8 cellular contexts compared by ENCODE assay signal in genomic region chr4:94758700-94759399, GRCh38. TPM values are rescaled to one million over a fixed set of nuclear protein-coding genes. Genes with fewer than 3 reads are reported as not detected.
DNase-seq lines count a peak whose midpoint lies in the region; ATAC-seq and TF ChIP-seq lines count a peak whose summit lies in the region.

No MANE protein-coding gene starts in this region.

- no peak overlapping the region for H3K27ac Mint-ChIP-seq in T-helper 17 cell

- H3K4me1 Mint-ChIP-seq in T-helper 17 cell = peaks cover 9% of the 10 kb centered on the region

- H3K27me3 ChIP-seq in heart right ventricle (peaks cover 0 to 82% (median 59%) of the 10 kb centered on the region in 7 donors), rectal smooth muscle tissue (ENCODE audit: control insufficient read depth, insufficient read depth, low read length) (peaks cover 8% of the 10 kb centered on the region)

- H3K27ac ChIP-seq in heart right ventricle (no peak overlapping the region), rectal smooth muscle tissue (ENCODE audit: low read depth, low read length) (no peak overlapping the region)

- ATAC-seq in T-helper 17 cell = no peak
- peak in 5 of 8 donors; percentile 14 to 45 (median 24) for ATAC-seq in heart right ventricle
- no peak for ATAC-seq in GM18520 (IDR thresholded peaks at IDR 0.05; ENCODE audit: unreplicated experiment)
- ATAC-seq in GM19023 (IDR thresholded peaks at IDR 0.05; ENCODE audit: unreplicated experiment) = no peak

- no peak for TF ChIP-seq CTCF in heart right ventricle (IDR thresholded peaks at IDR 0.05)

- no peaks in the 10 kb centered on the region for H3K9me3 ChIP-seq in ES-I3 (ENCODE audit: control insufficient read depth, insufficient read depth, low read length)
- no peaks in the 10 kb centered on the region for H3K9me3 ChIP-seq in T-helper 17 cell (ENCODE audit: control insufficient read depth, low read length, poor library complexity, severe bottlenecking)
- no peaks in the 10 kb centered on the region for H3K9me3 ChIP-seq in heart right ventricle

- H3K36me3 ChIP-seq in ES-I3 (ENCODE audit: insufficient read depth, low read length) (no peaks in the 10 kb centered on the region), heart right ventricle (no peaks in the 10 kb centered on the region), rectal smooth muscle tissue (ENCODE audit: control insufficient read depth, insufficient read depth, low read length) (no peaks in the 10 kb centered on the region)

- H3K4me3 Mint-ChIP-seq in T-helper 17 cell = peak overlapping the region; percentile 90

- intact Hi-C loops in heart right ventricle (cut with DNase I) = loop anchor here in 2 of 10 donors (5.0 to 10.0 kb wide), 2 partner anchors 333 to 366 kb away; no protein-coding TSS in a partner anchor

- H3K36me3 Mint-ChIP-seq in T-helper 17 cell (ENCODE audit: low read depth) = peaks cover 5% of the 10 kb centered on the region

- H3K4me3 ChIP-seq in heart right ventricle = peak overlapping the region; percentile 6 to 57 (median 49)
- H3K4me3 ChIP-seq in rectal smooth muscle tissue (ENCODE audit: low read length) = peak overlapping the region; percentile 61

- H3K9ac ChIP-seq in ES-I3 (ENCODE audit: low read depth, low read length) (peak overlapping the region; percentile 77), rectal smooth muscle tissue (ENCODE audit: low read length) (no peak overlapping the region)

- H3K4me1 ChIP-seq in ES-I3 (ENCODE audit: insufficient read depth, low read length) = no peaks in the 10 kb centered on the region
- peaks cover 0 to 15% (median 4%) of the 10 kb centered on the region in 9 donors for H3K4me1 ChIP-seq in heart right ventricle
- H3K4me1 ChIP-seq in rectal smooth muscle tissue (ENCODE audit: control insufficient read depth, insufficient read depth, low read length) = no peaks in the 10 kb centered on the region

- no peak for DNase-seq in T-helper 17 cell
- DNase-seq in heart right ventricle = no peak
- no peak for DNase-seq in activated CD8-positive, alpha-beta memory T cell treated with anti-CD3 and anti-CD28 coated beads, Interleukin-2, amount 50 U/mL, for 48 hours
- DNase-seq in LoVo (ENCODE audit: low spot score) = no peak

- 25 to 29% methylated on average over 19 of the region's 19 CpGs for WGBS in heart right ventricle, 2 donors

- peaks cover 86% of the 10 kb centered on the region for H3K27me3 Mint-ChIP-seq in T-helper 17 cell

RNA-seq across cellular contexts. Expression of gene BMPR1B, which starts 1.1 kb away (rescaled TPM):
- total RNA-seq in T-helper 17 cell = not detected
- 1 to 10 TPM; 1.4 to 7.8 (median 3.0) TPM for total RNA-seq in heart right ventricle
- polyA plus RNA-seq in heart right ventricle = under 1 TPM; 0.04 to 0.37 TPM

Comparison
In these comparisons a context has a peak if more than half of its experiments do, and no peak if none do; other contexts are left out.
1. ATAC-seq: peak in heart right ventricle (5 of 8); none in T-helper 17 cell (single experiment), GM18520 (single experiment) and GM19023 (single experiment).